ENCODE assay signal across 26 cellular contexts in the genomic region with DNA sequence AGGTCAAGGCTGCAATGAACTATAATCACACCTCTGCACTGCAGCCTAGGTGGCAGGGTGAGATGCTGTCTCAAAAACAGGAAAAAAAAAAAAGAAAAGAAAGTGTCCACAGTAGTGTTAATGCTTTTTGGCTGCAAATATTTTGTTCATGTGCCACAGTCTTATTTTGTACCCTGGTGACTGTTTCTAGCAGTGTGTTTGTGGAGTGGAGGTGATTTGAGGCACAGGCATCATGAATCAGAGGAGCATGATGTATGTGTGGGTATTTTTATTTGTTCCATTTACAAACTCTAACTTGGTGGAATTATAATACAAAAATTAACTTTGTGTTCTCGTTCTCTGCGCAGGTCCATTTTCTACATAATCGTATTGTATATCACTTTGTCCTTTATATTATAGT. TPM values are rescaled to one million over a fixed set of nuclear protein-coding genes. Genes with fewer than 3 reads are reported as not detected.
"Had no signal": no experiment of that assay in that cellular context is flagged by ENCODE, and none has a peak within 500 bp of the region (broad histone marks: within the 10 kb centered on the region; RNA-seq: fewer than 3 reads in every experiment).

No MANE protein-coding gene starts in this region.

- H3K27ac ChIP-seq: left lung, pancreas, right atrium auricular region, right lobe of liver, stomach, thoracic aorta, tibial nerve, uterus had no signal

- H3K4me1 ChIP-seq: left lung, right lobe of liver, tibial nerve, uterus had no signal

- H3K4me3 Mint-ChIP-seq: immature natural killer cell; naive thymus-derived CD4-positive, alpha-beta T cell; natural killer cell treated with Interleukin-12 subunit alpha and Interleukin-12 subunit beta and Interleukin-15 and Interleukin-18, amount 100 ng/mL, for 72 hours; stimulated activated naive B cell treated with anti-CD40 and anti-IgM and Interleukin-4, amounts not matched to agents 10 μg/mL and 1 μg/mL and 100 μg/mL, for 72 hours; type B pancreatic cell had no signal

- H3K36me3 ChIP-seq: left lung, pancreas, right atrium auricular region, right lobe of liver, stomach, thoracic aorta, tibial nerve, uterus had no signal

- H3K27me3 Mint-ChIP-seq: stimulated activated naive B cell treated with anti-CD40 and anti-IgM and Interleukin-4, amounts not matched to agents 10 μg/mL and 1 μg/mL and 100 μg/mL, for 72 hours; type B pancreatic cell had no signal

- H3K27ac Mint-ChIP-seq: immature natural killer cell; naive thymus-derived CD4-positive, alpha-beta T cell; natural killer cell treated with Interleukin-12 subunit alpha and Interleukin-12 subunit beta and Interleukin-15 and Interleukin-18, amount 100 ng/mL, for 72 hours; stimulated activated naive B cell treated with anti-CD40 and anti-IgM and Interleukin-4, amounts not matched to agents 10 μg/mL and 1 μg/mL and 100 μg/mL, for 72 hours; type B pancreatic cell had no signal

- DNase-seq: hypothalamus; immature natural killer cell; kidney; left colon; left lung; midbrain; mucosa of descending colon; naive thymus-derived CD4-positive, alpha-beta T cell; pancreas; posterior cingulate gyrus; right lobe of liver; stimulated activated CD4-positive, alpha-beta T cell treated with anti-CD3 and anti-CD28 coated beads, Interleukin-1b, Interleukin-23, amount 100 ng/mL, for 48 hours; stimulated activated CD4-positive, alpha-beta T cell treated with anti-CD3 and anti-CD28 coated beads, Interleukin-2, amount 100 ng/mL, for 48 hours; stimulated activated CD4-positive, alpha-beta T cell treated with anti-CD3 and anti-CD28 coated beads, Interleukin-4, amount 100 ng/mL, for 4 hours; stimulated activated CD8-positive, alpha-beta memory T cell treated with anti-CD3 and anti-CD28 coated beads, Interleukin-4, amount 100 ng/mL, for 48 hours; stimulated activated naive B cell treated with anti-CD40 and anti-IgM and Interleukin-4, amounts not matched to agents 10 μg/mL and 1 μg/mL and 100 μg/mL, for 72 hours; stimulated activated naive CD8-positive, alpha-beta T cell treated with anti-CD3 and anti-CD28 coated beads, Interleukin-15, Interleukin-2, amounts not matched to agents 100 U/mL and 50 U/mL, for 24 hours; stomach; uterus had no signal

- H3K36me3 Mint-ChIP-seq: immature natural killer cell; naive thymus-derived CD4-positive, alpha-beta T cell; natural killer cell treated with Interleukin-12 subunit alpha and Interleukin-12 subunit beta and Interleukin-15 and Interleukin-18, amount 100 ng/mL, for 72 hours; stimulated activated naive B cell treated with anti-CD40 and anti-IgM and Interleukin-4, amounts not matched to agents 10 μg/mL and 1 μg/mL and 100 μg/mL, for 72 hours had no signal

- H3K9me3 ChIP-seq: left lung, mucosa of descending colon, pancreas, right atrium auricular region, right lobe of liver, stomach, thoracic aorta, tibial nerve, uterus had no signal

- H3K4me3 ChIP-seq: left lung, lung, mucosa of descending colon, pancreas, right atrium auricular region, right lobe of liver, smooth muscle cell, stomach, thoracic aorta, tibial nerve, uterus had no signal

- H3K27me3 ChIP-seq: left lung, pancreas, right atrium auricular region, right lobe of liver, stomach, tibial nerve, uterus had no signal

- H3K4me1 Mint-ChIP-seq: immature natural killer cell; naive thymus-derived CD4-positive, alpha-beta T cell; stimulated activated naive B cell treated with anti-CD40 and anti-IgM and Interleukin-4, amounts not matched to agents 10 μg/mL and 1 μg/mL and 100 μg/mL, for 72 hours had no signal

- H3K9me3 Mint-ChIP-seq: immature natural killer cell; natural killer cell treated with Interleukin-12 subunit alpha and Interleukin-12 subunit beta and Interleukin-15 and Interleukin-18, amount 100 ng/mL, for 72 hours; stimulated activated naive B cell treated with anti-CD40 and anti-IgM and Interleukin-4, amounts not matched to agents 10 μg/mL and 1 μg/mL and 100 μg/mL, for 72 hours; type B pancreatic cell had no signal

- ATAC-seq: left colon; left lung; mucosa of descending colon; naive thymus-derived CD4-positive, alpha-beta T cell; natural killer cell treated with Interleukin-12 subunit alpha and Interleukin-12 subunit beta and Interleukin-15 and Interleukin-18, amount 100 ng/mL, for 72 hours; pancreas; right lobe of liver; stimulated activated naive B cell treated with anti-CD40 and anti-IgM and Interleukin-4, amounts not matched to agents 10 μg/mL and 1 μg/mL and 100 μg/mL, for 72 hours; stimulated activated naive CD8-positive, alpha-beta T cell treated with anti-CD3 and anti-CD28 coated beads, Interleukin-15, Interleukin-2, amounts not matched to agents 100 U/mL and 50 U/mL, for 24 hours had no signal

RNA-seq across cellular contexts. Expression of a gene that starts 30.6 kb away (rescaled TPM):
- total RNA-seq: natural killer cell treated with Interleukin-12 subunit alpha and Interleukin-12 subunit beta and Interleukin-15 and Interleukin-18, amount 100 ng/mL, for 72 hours had no signal
- polyA plus RNA-seq: naive thymus-derived CD4-positive, alpha-beta T cell had no signal
